19 cellular contexts compared by ENCODE assay signal in the genomic region with DNA sequence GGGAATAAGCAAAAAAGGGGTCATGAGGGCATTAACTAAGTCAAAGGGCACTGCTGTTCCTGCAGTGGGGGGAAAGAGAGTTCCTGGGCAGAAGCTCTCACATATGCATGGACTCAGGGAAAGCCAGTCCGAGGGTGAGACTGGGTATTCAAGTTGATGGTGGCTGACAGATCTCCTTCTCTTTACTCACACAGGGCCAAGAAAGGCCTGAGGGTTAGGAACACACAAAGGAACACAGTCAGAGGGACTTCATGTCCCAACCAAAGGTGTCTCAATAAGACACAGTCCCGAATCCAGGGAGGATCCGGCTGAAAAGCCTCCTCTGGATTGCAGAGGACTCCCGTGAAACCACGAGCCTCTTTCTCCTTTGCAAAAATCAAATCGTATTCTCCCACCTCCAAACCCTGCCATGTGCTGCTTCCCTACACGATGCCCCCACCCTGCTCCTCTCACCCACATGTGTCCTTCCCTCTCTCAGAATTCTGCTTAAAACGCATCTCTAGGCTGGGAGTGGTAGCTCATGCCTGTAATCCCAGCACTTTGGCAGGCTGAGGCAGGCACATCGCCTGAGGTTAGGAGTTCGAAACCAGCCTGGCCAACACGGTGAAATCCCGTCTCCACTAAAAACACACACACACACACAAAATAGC. TPM values are rescaled to one million over a fixed set of nuclear protein-coding genes. Genes with fewer than 3 reads are reported as not detected.
A peak's percentile ranks its signal among the peaks of the same experiment; 100 is the strongest.
DNase-seq lines count a peak whose midpoint lies in the region; ATAC-seq, FAIRE-seq and TF ChIP-seq lines count a peak whose summit lies in the region.
"Had no signal": no experiment of that assay in that cellular context is flagged by ENCODE, and none has a peak within 500 bp of the region (broad histone marks: within the 10 kb centered on the region; RNA-seq: fewer than 3 reads in every experiment).

No MANE protein-coding gene starts in this region.

- H3K4me2 ChIP-seq in osteoblast (ENCODE audit: insufficient read depth, low read length) = no peak overlapping the region

- H3K4me1 ChIP-seq in left ventricle myocardium inferior (peaks cover 99% of the 10 kb centered on the region), esophagus (ENCODE audit: control insufficient read depth in 2 of 2, insufficient read depth in 2 of 2, low read length in 1 of 2) (peaks cover 15 to 17% of the 10 kb centered on the region in 2 donors), osteoblast (ENCODE audit: insufficient read depth, low read length) (peaks cover 44% of the 10 kb centered on the region)
- H3K4me1 ChIP-seq: parathyroid adenoma had no signal

- no peak for TF ChIP-seq CTCF in left ventricle myocardium inferior (IDR thresholded peaks at IDR 0.05; ENCODE audit: borderline replicate concordance)
- no peak for TF ChIP-seq CTCF in osteoblast (IDR thresholded peaks at IDR 0.05; ENCODE audit: extremely low read depth, low read depth, low read length)

- FAIRE-seq in urothelium cell line (lab: Jason Lieb, UNC) = peak; percentile 55
- FAIRE-seq: endometrium, GM12878, TTC549 had no signal

- H3K27me3 ChIP-seq in left ventricle myocardium inferior (ENCODE audit: low read depth) = no peaks in the 10 kb centered on the region
- no peaks in the 10 kb centered on the region for H3K27me3 ChIP-seq in esophagus (ENCODE audit: control insufficient read depth in 1 of 2, insufficient read depth in 2 of 2, low read length in 2 of 2)
- H3K27me3 ChIP-seq in osteoblast (ENCODE audit: insufficient read depth, low read length) = no peaks in the 10 kb centered on the region
- H3K27me3 ChIP-seq: tibial nerve had no signal

- peak overlapping the region; percentile 82 for H3K27ac ChIP-seq in left ventricle myocardium inferior (replicated peaks)
- peak overlapping the region; percentile 60 to 70 for H3K27ac ChIP-seq in esophagus (ENCODE audit: low read depth in 2 of 2, low read length in 1 of 2)
- H3K27ac ChIP-seq in osteoblast (ENCODE audit: low read depth, low read length) = no peak overlapping the region
- H3K27ac ChIP-seq: parathyroid adenoma had no signal

- intact Hi-C loops in left ventricle myocardium inferior (cut with micrococcal nuclease) = no loop called here
- intact Hi-C loops in left cardiac atrium (cut with DNase I) = no loop called here

- no peaks in the 10 kb centered on the region for H3K9me3 ChIP-seq in left ventricle myocardium inferior (replicated peaks)
- H3K9me3 ChIP-seq in esophagus (ENCODE audit: control insufficient read depth in 2 of 2, insufficient read depth in 1 of 2, low read depth in 1 of 2, low read length in 1 of 2) = no peaks in the 10 kb centered on the region
- H3K9me3 ChIP-seq in osteoblast (ENCODE audit: low read depth, low read length) = no peaks in the 10 kb centered on the region
- H3K9me3 ChIP-seq: tibial nerve had no signal

- no peak overlapping the region for H2AFZ ChIP-seq in osteoblast (ENCODE audit: low read length)
- H2AFZ ChIP-seq: parathyroid adenoma had no signal

- H3K36me3 ChIP-seq in left ventricle myocardium inferior (no peaks in the 10 kb centered on the region), esophagus (ENCODE audit: control insufficient read depth in 2 of 2, insufficient read depth in 2 of 2, low read length in 1 of 2) (no peaks in the 10 kb centered on the region), osteoblast (ENCODE audit: insufficient read depth, low read length) (no peaks in the 10 kb centered on the region)
- H3K36me3 ChIP-seq: tibial nerve had no signal

- H3K4me3 ChIP-seq in left ventricle myocardium inferior = no peak overlapping the region
- H3K4me3 ChIP-seq in esophagus (ENCODE audit: low read depth in 1 of 2, low read length in 2 of 2) = no peak overlapping the region
- H3K4me3 ChIP-seq in osteoblast (ENCODE audit: insufficient read depth, low read length) = no peak overlapping the region
- H3K4me3 ChIP-seq: GM12878, tibial nerve had no signal

- H4K20me1 ChIP-seq in osteoblast (ENCODE audit: insufficient read depth, low read length) = peaks cover 41% of the 10 kb centered on the region

- 53 to 72% methylated on average over 12 of the region's 12 CpGs for WGBS in esophagus, 2 donors

- peaks cover 74% of the 10 kb centered on the region for H3K79me2 ChIP-seq in osteoblast (ENCODE audit: insufficient read depth, low read length)

- no peak for ATAC-seq in left cardiac atrium
- no peak for ATAC-seq in stimulated activated naive CD8-positive, alpha-beta T cell treated with anti-CD3 and anti-CD28 coated beads, Interleukin-15, Interleukin-2, amounts not matched to agents 100 U/mL and 50 U/mL, for 24 hours
- no peak for ATAC-seq in HG03097 (IDR thresholded peaks at IDR 0.05; ENCODE audit: low FRiP score, unreplicated experiment)
- ATAC-seq: GM12878 had no signal

- no peak for DNase-seq in left ventricle myocardium inferior
- DNase-seq in left cardiac atrium = no peak
- DNase-seq in osteoblast (ENCODE audit: insufficient read length, low spot score, missing footprints) = peak; percentile 64
- no peak for DNase-seq in urothelium cell line (ENCODE audit: low spot score)
- no peak for DNase-seq in stimulated activated naive CD8-positive, alpha-beta T cell treated with anti-CD3 and anti-CD28 coated beads, Interleukin-15, Interleukin-2, amounts not matched to agents 100 U/mL and 50 U/mL, for 24 hours
- no peak for DNase-seq in NCI-H1694 (lab: John Stamatoyannopoulos, UW)
- DNase-seq: activated CD4-positive, alpha-beta T cell treated with anti-CD3 and anti-CD28 coated beads for 48 hours; DMS 273 treated with DMSO at 0.1 percent for 48 hours; foreskin melanocyte; GF-D8; NCI-H1417 treated with DMSO at 0.1 percent for 48 hours; NCI-H2227 treated with DMSO at 0.1 percent for 48 hours had no signal

RNA-seq across cellular contexts. Expression of a gene that starts 23.6 kb away (rescaled TPM):
- total RNA-seq in left ventricle myocardium inferior (43.2 TPM), left cardiac atrium (10 to 100 TPM; 38.3 to 45.5 TPM), osteoblast (21.0 and 22.4 TPM in 2 replicates)
- 10 to 100 TPM; 19.9 to 31.1 TPM for polyA plus RNA-seq in esophagus

RNA-seq across cellular contexts. Expression of a gene that starts 56.4 kb away (rescaled TPM):
- total RNA-seq in left ventricle myocardium inferior (77.2 TPM), left cardiac atrium (10 to 100 TPM; 54.1 to 60.9 TPM), osteoblast (51.9 and 58.6 TPM in 2 replicates)
- polyA plus RNA-seq in esophagus = 10 to 100 TPM in 1 of 2 donors, 1 to 10 TPM in 1; 8.8 to 10.6 TPM
